8 cellular contexts compared by ENCODE assay signal in the genomic region with DNA sequence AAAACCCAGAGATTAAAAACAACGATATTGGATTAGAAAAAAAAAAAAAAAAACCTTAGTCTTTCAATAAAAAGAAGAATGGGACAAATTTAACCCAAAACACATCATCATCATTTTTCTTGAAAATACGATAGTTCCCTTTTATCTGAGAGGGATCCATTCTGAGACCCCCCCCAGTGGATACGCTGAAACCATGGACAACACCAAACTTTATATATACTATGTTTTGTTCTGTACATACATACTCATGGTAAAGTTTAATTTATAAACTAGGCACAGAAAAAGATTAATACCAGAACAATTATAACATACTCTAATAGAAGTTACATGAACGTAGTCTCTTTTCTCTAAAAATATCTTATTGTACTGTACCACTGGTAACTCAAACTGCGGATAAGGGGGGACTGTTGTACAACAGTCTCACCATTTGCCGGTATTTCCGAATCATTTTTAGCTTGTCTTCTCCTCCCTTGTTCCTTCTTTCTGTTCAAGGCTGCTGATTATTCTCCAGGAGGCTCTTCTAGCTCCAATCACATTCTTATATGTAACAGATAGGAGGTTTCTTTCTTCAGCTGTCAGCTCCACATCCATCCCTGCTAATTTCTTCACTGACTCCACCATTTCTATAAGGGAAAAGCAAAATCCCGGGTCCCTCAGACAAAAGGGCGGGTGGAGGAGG. TPM values are rescaled to one million over a fixed set of nuclear protein-coding genes. Genes with fewer than 3 reads are reported as not detected.
A peak's percentile ranks its signal among the peaks of the same experiment; 100 is the strongest.
DNase-seq lines count a peak whose midpoint lies in the region; ATAC-seq, FAIRE-seq and TF ChIP-seq lines count a peak whose summit lies in the region.
"Had no signal": no experiment of that assay in that cellular context is flagged by ENCODE, and none has a peak within 500 bp of the region (broad histone marks: within the 10 kb centered on the region; RNA-seq: fewer than 3 reads in every experiment).

No MANE protein-coding gene starts in this region.

- WGBS in stomach, 5 donors: 68 to 72% (median 72%) methylated on average over 9 of the region's 9 CpGs

- H3K4me1 ChIP-seq in HUES48 (ENCODE audit: control insufficient read depth, insufficient read depth, low read length) (no peaks in the 10 kb centered on the region), kidney (ENCODE audit: control insufficient read depth in 1 of 2, insufficient read depth in 1 of 2, low read depth in 1 of 2, low read length in 2 of 2) (no peaks in the 10 kb centered on the region), stomach (peaks cover 0 to 21% (median 9%) of the 10 kb centered on the region in 4 donors), BE2C (no peaks in the 10 kb centered on the region)

- no peaks in the 10 kb centered on the region for H3K9me3 Mint-ChIP-seq in activated naive CD8-positive, alpha-beta T cell treated with anti-CD3 and anti-CD28 coated beads, Interleukin-2, amount 50 U/mL, for 24 hours

- H3K27ac Mint-ChIP-seq in activated naive CD8-positive, alpha-beta T cell treated with anti-CD3 and anti-CD28 coated beads, Interleukin-2, amount 50 U/mL, for 24 hours: peak overlapping the region; percentile 16

- H3K27me3 Mint-ChIP-seq in activated naive CD8-positive, alpha-beta T cell treated with anti-CD3 and anti-CD28 coated beads, Interleukin-2, amount 50 U/mL, for 24 hours: peaks cover 21% of the 10 kb centered on the region

- H3K4me3 Mint-ChIP-seq in activated naive CD8-positive, alpha-beta T cell treated with anti-CD3 and anti-CD28 coated beads, Interleukin-2, amount 50 U/mL, for 24 hours: peak overlapping the region; percentile 81

- peak overlapping the region; percentile 61; the same call in 1 of the 2 replicates for H3K9ac ChIP-seq in HUES48 (ENCODE audit: low read depth, low read length)
- peak overlapping the region; percentile 58 to 87 for H3K9ac ChIP-seq in kidney (ENCODE audit: low read length in 2 of 2)

- no peak for TF ChIP-seq POLR2A in stomach (IDR thresholded peaks at IDR 0.05)

- peaks cover 17% of the 10 kb centered on the region for H3K4me1 Mint-ChIP-seq in activated naive CD8-positive, alpha-beta T cell treated with anti-CD3 and anti-CD28 coated beads, Interleukin-2, amount 50 U/mL, for 24 hours

- no peak for ATAC-seq in activated naive CD8-positive, alpha-beta T cell treated with anti-CD3 and anti-CD28 coated beads, Interleukin-2, amount 50 U/mL, for 24 hours
- no peak for ATAC-seq in HG03135 (IDR thresholded peaks at IDR 0.05; ENCODE audit: unreplicated experiment)
- ATAC-seq: HCT116 had no signal

- intact Hi-C loops in kidney (cut with DNase I) (no loop called here), stomach (cut with DNase I; ENCODE audit: low total_unique reads) (no loop called here)

- TF ChIP-seq CTCF in kidney (IDR thresholded peaks at IDR 0.05; ENCODE audit: borderline replicate concordance, extremely low read depth, insufficient read depth) (no peak), stomach (IDR thresholded peaks at IDR 0.05) (no peak), BE2C (IDR thresholded peaks at IDR 0.05; ENCODE audit: low read depth, low read length) (no peak)

- no peak for TF ChIP-seq EP300 in stomach (IDR thresholded peaks at IDR 0.05)

- H3K27me3 ChIP-seq in HUES48 (ENCODE audit: control insufficient read depth, insufficient read depth, low read length) (peaks cover 24% of the 10 kb centered on the region), stomach (no peaks in the 10 kb centered on the region), BE2C (no peaks in the 10 kb centered on the region)

- no peaks in the 10 kb centered on the region for H3K9me3 ChIP-seq in HUES48 (ENCODE audit: control insufficient read depth, insufficient read depth, low read length)
- no peaks in the 10 kb centered on the region for H3K9me3 ChIP-seq in kidney (ENCODE audit: control insufficient read depth in 1 of 2, low read length in 2 of 2)
- H3K9me3 ChIP-seq in stomach: no peaks in the 10 kb centered on the region
- H3K9me3 ChIP-seq in BE2C: no peaks in the 10 kb centered on the region

- H3K27ac ChIP-seq in HUES48 (ENCODE audit: low read depth, low read length) (no peak overlapping the region), kidney (ENCODE audit: low read depth in 2 of 2, low read length in 2 of 2) (peak overlapping the region; percentile 67 to 78), stomach (peak overlapping the region; percentile 80 to 88 (median 86))

- peaks cover 2% of the 10 kb centered on the region for H3K36me3 Mint-ChIP-seq in activated naive CD8-positive, alpha-beta T cell treated with anti-CD3 and anti-CD28 coated beads, Interleukin-2, amount 50 U/mL, for 24 hours (ENCODE audit: low read depth)

- FAIRE-seq in kidney (lab: Jason Lieb, UNC): no peak

- DNase-seq in activated naive CD8-positive, alpha-beta T cell treated with anti-CD3 and anti-CD28 coated beads, Interleukin-2, amount 50 U/mL, for 24 hours: no peak
- DNase-seq in kidney (no peak), stomach (no peak), BE2C (no peak)
- DNase-seq in NK-92 treated with Interleukin-12 subunit alpha and Interleukin-12 subunit beta, amount 100 ng/mL, for 24 hours (lab: John Stamatoyannopoulos, UW): no peak

- H3K36me3 ChIP-seq in HUES48 (ENCODE audit: control insufficient read depth, insufficient read depth, low read length): no peaks in the 10 kb centered on the region
- H3K36me3 ChIP-seq in kidney (ENCODE audit: control insufficient read depth in 1 of 2, insufficient read depth in 2 of 2, low read length in 2 of 2): no peaks in the 10 kb centered on the region
- peaks cover 0 to 17% (median 9%) of the 10 kb centered on the region in 4 donors for H3K36me3 ChIP-seq in stomach
- no peaks in the 10 kb centered on the region for H3K36me3 ChIP-seq in BE2C

- H3K4me3 ChIP-seq in HUES48 (ENCODE audit: low read depth, low read length) (peak overlapping the region; percentile 82), kidney (ENCODE audit: low read length in 2 of 2) (peak overlapping the region; percentile 79 to 82), stomach (peak overlapping the region; percentile 61 to 75 (median 71)), BE2C (ENCODE audit: low read depth, low read length) (no peak overlapping the region)

RNA-seq across cellular contexts. Expression of gene RNF135, which starts 37.0 kb away (rescaled TPM):
- total RNA-seq in kidney: 27.8 TPM
- 29.8 TPM for polyA plus RNA-seq in kidney (ENCODE audit: insufficient read depth, low read depth, low replicate concordance)
- total RNA-seq in stomach: 10 to 100 TPM in 1 of 5 donors, 1 to 10 TPM in 4; 1.8 to 18.7 (median 7.0) TPM
- polyA plus RNA-seq in stomach: 10 to 100 TPM; 11.5 to 15.0 (median 13.0) TPM
- not detected for polyA plus RNA-seq in BE2C (2012; ENCODE audit: insufficient read depth, insufficient read length, low read depth)
